Comparison of ENCODE assay signal across 7 cellular contexts in genomic region chr1:42334240-42335049, GRCh38. TPM values are rescaled to one million over a fixed set of nuclear protein-coding genes. Genes with fewer than 3 reads are reported as not detected.
DNase-seq lines count a peak whose midpoint lies in the region; ATAC-seq and TF ChIP-seq lines count a peak whose summit lies in the region.

No MANE protein-coding gene starts in this region.

- H3K27ac ChIP-seq in RWPE2 (ENCODE audit: poor library complexity, severe bottlenecking), result peak overlapping the region; percentile 86
- H3K27ac ChIP-seq in mammary epithelial cell (ENCODE audit: insufficient read depth, low read depth, low read length), result peak overlapping the region; percentile 83
- H3K27ac ChIP-seq in skin epidermis, result peak overlapping the region; percentile 58 to 98 (median 94)

- ATAC-seq in GM21390 (IDR thresholded peaks at IDR 0.05; ENCODE audit: unreplicated experiment), result peak; percentile 41
- peak; percentile 59 for ATAC-seq in RWPE2 (ENCODE audit: low read depth)

- DNase-seq in ELR (ENCODE audit: low read depth) (peak; percentile 76), HS-27A (ENCODE audit: low read depth) (peak; percentile 48), RWPE2 (ENCODE audit: low spot score) (peak; percentile 71), mammary epithelial cell (peak; percentile 70), iPS-NIHi7 (ENCODE audit: extremely low spot score) (peak; percentile 73)

- H3K4me1 ChIP-seq in RWPE2 (ENCODE audit: insufficient read depth, poor library complexity, severe bottlenecking) (peaks cover 21% of the 10 kb centered on the region), mammary epithelial cell (ENCODE audit: insufficient read depth, low read length) (peaks cover 13% of the 10 kb centered on the region)

- peaks cover 60% of the 10 kb centered on the region for H3K79me2 ChIP-seq in mammary epithelial cell (ENCODE audit: insufficient read depth, low read length)

- in situ Hi-C loops in mammary epithelial cell (cut with MboI; ENCODE audit: low sequenced_read_pairs in 2 of 2), result no loop called here

- H3K9ac ChIP-seq in mammary epithelial cell (ENCODE audit: insufficient read depth, low read length), result peak overlapping the region; percentile 83

- TF ChIP-seq CTCF in RWPE2 (IDR thresholded peaks at IDR 0.05; ENCODE audit: poor library complexity, severe bottlenecking), result no peak
- TF ChIP-seq CTCF in mammary epithelial cell (conservative IDR thresholded peaks at IDR 0.05 in 1 of 2, IDR thresholded peaks at IDR 0.05 in 1 of 2; ENCODE audit: extremely low read depth in 1 of 2, insufficient read depth in 1 of 2, low read depth in 1 of 2, low read length in 2 of 2), result peak in 1 of 2 donors; percentile 15

- dilution Hi-C loops in mammary epithelial cell (cut with HindIII; ENCODE audit: low sequenced_read_pairs), result no loop called here

- peak overlapping the region; percentile 79 for H3K4me2 ChIP-seq in mammary epithelial cell (ENCODE audit: insufficient read depth, low read depth, low read length)

- H3K36me3 ChIP-seq in RWPE2 (ENCODE audit: low read depth) (no peaks in the 10 kb centered on the region), mammary epithelial cell (ENCODE audit: insufficient read depth, low read length) (no peaks in the 10 kb centered on the region)

- peak overlapping the region; percentile 85 for H3K4me3 ChIP-seq in RWPE2 (ENCODE audit: severe bottlenecking)
- peak overlapping the region; percentile 90 to 99 (median 95) for H3K4me3 ChIP-seq in mammary epithelial cell (replicated peaks in 1 of 3; ENCODE audit: insufficient read depth in 1 of 3, low read depth in 2 of 3, low read length in 3 of 3)
- peak overlapping the region; percentile 82 to 97 (median 94) for H3K4me3 ChIP-seq in skin epidermis

- BruUV-seq in mammary epithelial cell (replicated peaks; lab: Mats Ljungman, UMichigan), result no TSS peak

- H3K9me3 ChIP-seq in RWPE2 (ENCODE audit: severe bottlenecking) (no peaks in the 10 kb centered on the region), mammary epithelial cell (replicated peaks; ENCODE audit: insufficient read depth, low read length) (no peaks in the 10 kb centered on the region)

- WGBS in mammary epithelial cell (ENCODE audit: low coverage, missing lambda C conversion rate), result 4% methylated on average over 4 of the region's 58 CpGs

- H3K27me3 ChIP-seq in RWPE2 (ENCODE audit: insufficient read depth, poor library complexity, severe bottlenecking) (no peaks in the 10 kb centered on the region), mammary epithelial cell (ENCODE audit: insufficient read depth, low read length) (no peaks in the 10 kb centered on the region)

- CTCF ChIA-PET in mammary epithelial cell (lab: Charles Lee; ENCODE audit: low non-redundant PET), result no interaction called here

- intact Hi-C loops in mammary epithelial cell (cut with micrococcal nuclease), result loop anchor here (1.0 to 2.0 kb wide), 2 partner anchors 157 to 188 kb away; no protein-coding TSS in a partner anchor

- H4K20me1 ChIP-seq in mammary epithelial cell (ENCODE audit: insufficient read depth, low read length), result peaks cover 4% of the 10 kb centered on the region

- peak overlapping the region; percentile 87 for H2AFZ ChIP-seq in mammary epithelial cell (ENCODE audit: low read depth, low read length)

RNA-seq across cellular contexts. Expression of gene FOXJ3, which starts 0.6 kb away (rescaled TPM):
- 10 to 100 TPM; 40.8 to 43.1 TPM for total RNA-seq in mammary epithelial cell
- 28.4 TPM for polyA plus RNA-seq in mammary epithelial cell
- polyA minus RNA-seq in mammary epithelial cell, result 46.6 TPM

RNA-seq across cellular contexts. Expression of gene RIMKLA, which starts 46.1 kb away (rescaled TPM):
- not detected for total RNA-seq in mammary epithelial cell
- polyA plus RNA-seq in mammary epithelial cell, result 0.03 TPM
- not detected for polyA minus RNA-seq in mammary epithelial cell

Comparison
In these comparisons a context has a peak if more than half of its experiments do, and no peak if none do; other contexts are left out.
1. Peak in every context shown above with its lines: DNase-seq, ATAC-seq, H3K4me3 ChIP-seq and H3K27ac ChIP-seq.